Comparison of ENCODE assay signal across 10 cellular contexts in the genomic region with DNA sequence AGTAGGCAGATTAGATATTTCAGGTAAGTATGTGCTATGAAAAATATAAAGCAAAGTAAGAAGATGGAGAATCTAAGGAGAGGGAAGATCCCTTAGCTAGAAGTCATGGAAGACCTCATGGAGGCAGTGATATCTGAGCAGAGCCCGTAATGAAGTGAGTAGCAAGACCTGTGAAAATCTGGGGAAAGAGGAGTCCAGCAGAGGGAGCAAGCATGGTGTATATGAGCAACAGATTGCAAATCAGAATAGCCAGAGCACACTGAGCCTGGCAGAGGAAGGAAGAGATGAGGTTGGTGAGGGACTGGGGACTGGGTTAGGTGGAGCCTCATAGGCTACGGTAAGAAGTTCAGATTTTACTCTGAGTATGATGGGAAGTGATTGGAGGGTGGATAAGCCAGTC. TPM values are rescaled to one million over a fixed set of nuclear protein-coding genes. Genes with fewer than 3 reads are reported as not detected.
DNase-seq lines count a peak whose midpoint lies in the region; ATAC-seq and TF ChIP-seq lines count a peak whose summit lies in the region.
"Had no signal": no experiment of that assay in that cellular context is flagged by ENCODE, and none has a peak within 500 bp of the region (broad histone marks: within the 10 kb centered on the region; RNA-seq: fewer than 3 reads in every experiment).

No MANE protein-coding gene starts in this region.

- H3K9me3 ChIP-seq in mammary epithelial cell (replicated peaks; ENCODE audit: insufficient read depth, low read length) (no peaks in the 10 kb centered on the region), neural progenitor cell (ENCODE audit: low read depth) (no peaks in the 10 kb centered on the region)

- H3K36me3 ChIP-seq in mammary epithelial cell (ENCODE audit: insufficient read depth, low read length) (no peaks in the 10 kb centered on the region), neural progenitor cell (no peaks in the 10 kb centered on the region)

- H3K4me1 ChIP-seq in mammary epithelial cell (ENCODE audit: insufficient read depth, low read length) (no peaks in the 10 kb centered on the region), neural progenitor cell (peaks cover 6% of the 10 kb centered on the region)

- H3K4me2 ChIP-seq in mammary epithelial cell (ENCODE audit: insufficient read depth, low read depth, low read length): no peak overlapping the region
- H3K4me2 ChIP-seq in neural progenitor cell: no peak overlapping the region

- H3K27me3 Mint-ChIP-seq in activated CD4-positive, alpha-beta T cell treated with anti-CD3 and anti-CD28 coated beads for 36 hours: peaks cover 2% of the 10 kb centered on the region
- H3K27me3 Mint-ChIP-seq in neural progenitor cell (ENCODE audit: insufficient read depth, low read depth): no peaks in the 10 kb centered on the region

- H3K36me3 Mint-ChIP-seq in activated CD4-positive, alpha-beta T cell treated with anti-CD3 and anti-CD28 coated beads for 36 hours (ENCODE audit: low read depth): no peaks in the 10 kb centered on the region
- H3K36me3 Mint-ChIP-seq in neural progenitor cell: no peaks in the 10 kb centered on the region
- H3K36me3 Mint-ChIP-seq: CD8-positive, alpha-beta memory T cell had no signal

- H3K27me3 ChIP-seq in mammary epithelial cell (ENCODE audit: insufficient read depth, low read length): no peaks in the 10 kb centered on the region
- no peaks in the 10 kb centered on the region for H3K27me3 ChIP-seq in neural progenitor cell
- H3K27me3 ChIP-seq in dorsolateral prefrontal cortex: no peaks in the 10 kb centered on the region

- no peaks in the 10 kb centered on the region for H3K4me1 Mint-ChIP-seq in activated CD4-positive, alpha-beta T cell treated with anti-CD3 and anti-CD28 coated beads for 36 hours
- peaks cover 13% of the 10 kb centered on the region for H3K4me1 Mint-ChIP-seq in neural progenitor cell
- H3K4me1 Mint-ChIP-seq: CD8-positive, alpha-beta memory T cell had no signal

- intact Hi-C loops in activated CD4-positive, alpha-beta T cell treated with anti-CD3 and anti-CD28 coated beads for 36 hours (cut with DNase I, micrococcal nuclease): no loop called here
- intact Hi-C loops in mammary epithelial cell (cut with micrococcal nuclease): loop anchor here (5.0 to 10.0 kb wide), 3 partner anchors 170 to 298 kb away; no protein-coding TSS in a partner anchor
- intact Hi-C loops in dorsolateral prefrontal cortex (cut with DNase I): loop anchor here in 1 of 2 donors (5.0 kb wide), 1 partner anchor 120 kb away; no protein-coding TSS in a partner anchor

- H3K9me3 Mint-ChIP-seq in activated CD4-positive, alpha-beta T cell treated with anti-CD3 and anti-CD28 coated beads for 36 hours (ENCODE audit: low read depth): no peaks in the 10 kb centered on the region
- no peaks in the 10 kb centered on the region for H3K9me3 Mint-ChIP-seq in neural progenitor cell
- H3K9me3 Mint-ChIP-seq: CD8-positive, alpha-beta memory T cell had no signal

- 66% methylated on average over 2 of the region's 2 CpGs for WGBS in mammary epithelial cell (ENCODE audit: low coverage, missing lambda C conversion rate)

- BruUV-seq in mammary epithelial cell (replicated peaks; lab: Mats Ljungman, UMichigan): no TSS peak

- H3K4me3 ChIP-seq in NB4 (ENCODE audit: low read depth, low read length) (no peak overlapping the region), mammary epithelial cell (replicated peaks in 1 of 3; ENCODE audit: insufficient read depth in 1 of 3, low read depth in 2 of 3, low read length in 3 of 3) (no peak overlapping the region), neural progenitor cell (no peak overlapping the region), dorsolateral prefrontal cortex (no peak overlapping the region), coronary artery (no peak overlapping the region)
- H3K4me3 ChIP-seq: lung had no signal

- peak; percentile 49 for ATAC-seq in activated CD4-positive, alpha-beta T cell treated with anti-CD3 and anti-CD28 coated beads for 36 hours

- no peak overlapping the region for H3K9ac ChIP-seq in mammary epithelial cell (ENCODE audit: insufficient read depth, low read length)
- no peak overlapping the region for H3K9ac ChIP-seq in neural progenitor cell

- dilution Hi-C loops in mammary epithelial cell (cut with HindIII; ENCODE audit: low sequenced_read_pairs): no loop called here

- no peak overlapping the region for H3K4me3 Mint-ChIP-seq in activated CD4-positive, alpha-beta T cell treated with anti-CD3 and anti-CD28 coated beads for 36 hours
- H3K4me3 Mint-ChIP-seq in neural progenitor cell: no peak overlapping the region
- H3K4me3 Mint-ChIP-seq: CD8-positive, alpha-beta memory T cell had no signal

- no peak overlapping the region for H3K27ac Mint-ChIP-seq in activated CD4-positive, alpha-beta T cell treated with anti-CD3 and anti-CD28 coated beads for 36 hours
- no peak overlapping the region for H3K27ac Mint-ChIP-seq in neural progenitor cell
- H3K27ac Mint-ChIP-seq: CD8-positive, alpha-beta memory T cell had no signal

- no peak for TF ChIP-seq POLR2A in NB4 (IDR thresholded peaks at IDR 0.05; ENCODE audit: extremely low read depth, insufficient read length)

- H3K79me2 ChIP-seq in mammary epithelial cell (ENCODE audit: insufficient read depth, low read length) (no peaks in the 10 kb centered on the region), neural progenitor cell (ENCODE audit: low read depth) (no peaks in the 10 kb centered on the region)

- H2AFZ ChIP-seq in mammary epithelial cell (ENCODE audit: low read depth, low read length) (no peak overlapping the region), neural progenitor cell (replicated peaks) (no peak overlapping the region)

- DNase-seq in activated CD4-positive, alpha-beta T cell treated with anti-CD3 and anti-CD28 coated beads for 36 hours: peak; percentile 7
- DNase-seq in activated CD4-positive, alpha-beta T cell treated with anti-CD3 and anti-CD28 coated beads for 1 hour: no peak
- DNase-seq in NB4 (ENCODE audit: low read depth) (peak; percentile 48), mammary epithelial cell (peak; percentile 16), neural progenitor cell (ENCODE audit: low spot score) (peak; percentile 33), UCSD-AML1 (lab: John Stamatoyannopoulos, UW; ENCODE audit: unreplicated experiment) (no peak), dorsolateral prefrontal cortex (no peak), coronary artery (ENCODE audit: low spot score) (no peak)
- DNase-seq: CD8-positive, alpha-beta memory T cell had no signal

- in situ Hi-C loops in mammary epithelial cell (cut with MboI; ENCODE audit: low sequenced_read_pairs in 2 of 2): no loop called here

- H3K27ac ChIP-seq in mammary epithelial cell (ENCODE audit: insufficient read depth, low read depth, low read length): no peak overlapping the region
- no peak overlapping the region for H3K27ac ChIP-seq in neural progenitor cell
- H3K27ac ChIP-seq in dorsolateral prefrontal cortex: no peak overlapping the region
- H3K27ac ChIP-seq in coronary artery: no peak overlapping the region

- POLR2A ChIA-PET in activated CD4-positive, alpha-beta T cell treated with anti-CD3 and anti-CD28 coated beads for 36 hours (lab: Charles Lee): no interaction called here

- peaks cover 11% of the 10 kb centered on the region for H3F3A ChIP-seq in neural progenitor cell (ENCODE audit: low read depth)

- CTCF ChIA-PET in activated CD4-positive, alpha-beta T cell treated with anti-CD3 and anti-CD28 coated beads for 36 hours (lab: Charles Lee): interaction anchor here (0.6 to 4.4 kb wide), 4 partner anchors 112 to 135 kb away, joined by 4 to 50 read pairs (median 6); no protein-coding TSS in a partner anchor
- CTCF ChIA-PET in mammary epithelial cell (lab: Charles Lee; ENCODE audit: low non-redundant PET): no interaction called here

- TF ChIP-seq CTCF in NB4 (IDR thresholded peaks at IDR 0.05; ENCODE audit: low read depth, low read length) (peak; percentile 56), mammary epithelial cell (conservative IDR thresholded peaks at IDR 0.05 in 1 of 2, IDR thresholded peaks at IDR 0.05 in 1 of 2; ENCODE audit: extremely low read depth in 1 of 2, insufficient read depth in 1 of 2, low read depth in 1 of 2, low read length in 2 of 2) (peak; percentile 36 to 55), neural progenitor cell (IDR thresholded peaks at IDR 0.05) (peak; percentile 46), dorsolateral prefrontal cortex (IDR thresholded peaks at IDR 0.05 in 54 of 56, conservative IDR thresholded peaks at IDR 0.05 in 2 of 56; ENCODE audit: low read depth in 1 of 56, partially characterized antibody in 56 of 56) (peak in 4 of 56 donors; percentile 8 to 13 (median 12)), coronary artery (IDR thresholded peaks at IDR 0.05) (no peak)

- no peaks in the 10 kb centered on the region for H4K20me1 ChIP-seq in mammary epithelial cell (ENCODE audit: insufficient read depth, low read length)
- H4K20me1 ChIP-seq in neural progenitor cell (ENCODE audit: low read depth): no peaks in the 10 kb centered on the region

RNA-seq across cellular contexts. Expression of gene LHFPL7, which starts 9.4 kb away (rescaled TPM):
- not detected for total RNA-seq in activated CD4-positive, alpha-beta T cell treated with anti-CD3 and anti-CD28 coated beads for 36 hours
- total RNA-seq in mammary epithelial cell (under 1 TPM in 1 of 2 donors, not detected in 1; 0.33 TPM), neural progenitor cell (ENCODE audit: low replicate concordance) (not detected in 2 replicates), dorsolateral prefrontal cortex (not detected)
- polyA plus RNA-seq in mammary epithelial cell: 0.11 TPM
- not detected for polyA minus RNA-seq in mammary epithelial cell
- total RNA-seq: CD8-positive, alpha-beta memory T cell; lung had no signal
- polyA plus RNA-seq: CD8-positive, alpha-beta memory T cell; lung had no signal

RNA-seq across cellular contexts. Expression of gene KIAA1671, which starts 15.4 kb away (rescaled TPM):
- total RNA-seq in activated CD4-positive, alpha-beta T cell treated with anti-CD3 and anti-CD28 coated beads for 36 hours: 10 to 100 TPM; 12.3 to 14.0 TPM
- total RNA-seq in mammary epithelial cell (10 to 100 TPM; 38.4 to 48.8 TPM), neural progenitor cell (ENCODE audit: low replicate concordance) (17.3 and 24.2 TPM in 2 replicates), dorsolateral prefrontal cortex (10 to 100 TPM; 27.6 to 81.6 (median 55.1) TPM)
- 11.8 TPM for polyA plus RNA-seq in mammary epithelial cell
- polyA minus RNA-seq in mammary epithelial cell: 60.7 TPM

Comparison
In these comparisons a context has a peak if more than half of its experiments do, and no peak if none do; other contexts are left out.
1. DNase-seq: peak in activated CD4-positive, alpha-beta T cell treated with anti-CD3 and anti-CD28 coated beads for 36 hours (single experiment), NB4 (single experiment), mammary epithelial cell (single experiment) and neural progenitor cell (single experiment); none in activated CD4-positive, alpha-beta T cell treated with anti-CD3 and anti-CD28 coated beads for 1 hour (single experiment), UCSD-AML1 (single experiment), dorsolateral prefrontal cortex (0 of 10) and coronary artery (single experiment).